Comparison of ENCODE assay signal across 1 cellular context in genomic region chr21:27772816-27773215, GRCh38.
TF ChIP-seq lines count a peak whose summit lies in the region.

No MANE protein-coding gene starts in this region.

TF ChIP-seq in SK-N-SH, 30 proteins besides CTCF, POLR2A, EP300 and RAD21 (continued from another document):
- no peak for TF ChIP-seq USF1 (IDR thresholded peaks at IDR 0.05; ENCODE audit: borderline replicate concordance, low read depth)
- TF ChIP-seq SMC3 (IDR thresholded peaks at IDR 0.05; ENCODE audit: low read depth, low read length), result no peak
- no peak for TF ChIP-seq MAX (IDR thresholded peaks at IDR 0.05; ENCODE audit: low read depth)
- TF ChIP-seq RFX5 (IDR thresholded peaks at IDR 0.05; ENCODE audit: low read length), result no peak
- no peak for TF ChIP-seq JUND (IDR thresholded peaks at IDR 0.05)
- no peak for TF ChIP-seq RXRA (IDR thresholded peaks at IDR 0.05; ENCODE audit: borderline replicate concordance, low read depth)
- TF ChIP-seq ELF1 (IDR thresholded peaks at IDR 0.05), result no peak
